8 cellular contexts compared by ENCODE assay signal in genomic region chr15:43330780-43331086, GRCh38. TPM values are rescaled to one million over a fixed set of nuclear protein-coding genes. Genes with fewer than 3 reads are reported as not detected.
DNase-seq lines count a peak whose midpoint lies in the region; ATAC-seq, FAIRE-seq and TF ChIP-seq lines count a peak whose summit lies in the region.

No MANE protein-coding gene starts in this region.

- POLR2A ChIA-PET in HepG2 (lab: Yijun Ruan, JAX), result interaction anchor here (0.8 kb wide), 1 partner anchor 40 kb away, joined by 5 read pairs; the partner anchor contains the start of genes TUBGCP4 and ZSCAN29

- no peak for TF ChIP-seq CTCF in HepG2 (CRISPR knock-in tag; IDR thresholded peaks at IDR 0.05)
- TF ChIP-seq CTCF in type B pancreatic cell (conservative IDR thresholded peaks at IDR 0.05), result no peak

- H3K27ac Mint-ChIP-seq in activated T-helper 17 cell treated with anti-CD3 and anti-CD28 coated beads, Interleukin-2, amount 50 U/mL, for 72 hours, result peak overlapping the region; percentile 89
- H3K27ac Mint-ChIP-seq in type B pancreatic cell, result peak overlapping the region; percentile 98

- no peaks in the 10 kb centered on the region; a peak in 1 of 5 replicates for H3K27me3 ChIP-seq in HepG2 (ENCODE audit: control insufficient read depth in 1 of 2, insufficient read depth in 2 of 2, low read length in 2 of 2)

- intact Hi-C loops in HepG2 (cut with micrococcal nuclease; ENCODE audit: unreplicated experiment), result no loop called here

- WGBS in HepG2 (ENCODE audit: low lambda C conversion rate), result 0% methylated on average over 7 of the region's 7 CpGs

- H3K4me2 ChIP-seq in HepG2 (ENCODE audit: low read depth, low read length), result peak overlapping the region; percentile 96

- peaks cover 32% of the 10 kb centered on the region for H3K4me1 ChIP-seq in HepG2 (ENCODE audit: insufficient read depth, low read length)

- in situ Hi-C loops in HepG2 (cut with HindIII; ENCODE audit: extremely low pct_ligation_motif_present, low pct_unique_long_range_greater_than_20kb), result no loop called here

- TF ChIP-seq EP300 in HepG2 (IDR thresholded peaks at IDR 0.05; ENCODE audit: low read depth in 2 of 2, low read length in 2 of 2), result no peak
- TF ChIP-seq EP300 in HepG2 (CRISPR knock-in tag; IDR thresholded peaks at IDR 0.05; ENCODE audit: borderline replicate concordance), result no peak

- H3K9ac ChIP-seq in HepG2 (ENCODE audit: insufficient read depth, low read depth, low read length), result peak overlapping the region; percentile 77

- ATAC-seq in GM19025 (IDR thresholded peaks at IDR 0.05; ENCODE audit: low read depth, unreplicated experiment) (peak; percentile 24), HG02970 (IDR thresholded peaks at IDR 0.05; ENCODE audit: low FRiP score, unreplicated experiment) (peak; percentile 7), HepG2 (no peak)
- ATAC-seq in activated T-helper 17 cell treated with anti-CD3 and anti-CD28 coated beads, Interleukin-2, amount 50 U/mL, for 72 hours (replicated peaks), result peak; percentile 20

- TF ChIP-seq RAD21 in HepG2 (CRISPR knock-in tag; IDR thresholded peaks at IDR 0.05), result no peak

- peak overlapping the region; percentile 56 for H2AFZ ChIP-seq in HepG2 (ENCODE audit: low read length)

- H3K27me3 Mint-ChIP-seq in activated T-helper 17 cell treated with anti-CD3 and anti-CD28 coated beads, Interleukin-2, amount 50 U/mL, for 72 hours, result no peaks in the 10 kb centered on the region
- peaks cover under 1% of the 10 kb centered on the region for H3K27me3 Mint-ChIP-seq in type B pancreatic cell

- H4K20me1 ChIP-seq in HepG2 (ENCODE audit: insufficient read depth, low read length), result no peaks in the 10 kb centered on the region

- H3K9me3 Mint-ChIP-seq in activated T-helper 17 cell treated with anti-CD3 and anti-CD28 coated beads, Interleukin-2, amount 50 U/mL, for 72 hours, result no peaks in the 10 kb centered on the region
- no peaks in the 10 kb centered on the region for H3K9me3 Mint-ChIP-seq in type B pancreatic cell

- BruUV-seq in HepG2 (replicated peaks; lab: Mats Ljungman, UMichigan), result TSS peak; percentile 93

- peak overlapping the region; percentile 63 to 75 (median 74) for H3K4me3 ChIP-seq in HepG2 (replicated peaks in 1 of 3; ENCODE audit: insufficient read depth in 1 of 3, low read depth in 2 of 3, low read length in 3 of 3)

- H3K27ac ChIP-seq in HepG2 (ENCODE audit: extremely low read length, insufficient read depth, low read length), result peak overlapping the region; percentile 91

- DNase-seq in HepG2 (ENCODE audit: low spot score) (no peak), type B pancreatic cell (ENCODE audit: extremely low spot score, unreplicated experiment) (no peak), amniotic stem cell (lab: John Stamatoyannopoulos, UW) (no peak), NCI-H187 (lab: John Stamatoyannopoulos, UW) (no peak), urothelium cell line (ENCODE audit: low spot score) (no peak)

- peaks cover 49% of the 10 kb centered on the region for H3K36me3 Mint-ChIP-seq in activated T-helper 17 cell treated with anti-CD3 and anti-CD28 coated beads, Interleukin-2, amount 50 U/mL, for 72 hours (ENCODE audit: low read depth)
- peaks cover 16% of the 10 kb centered on the region for H3K36me3 Mint-ChIP-seq in type B pancreatic cell

- peaks cover 14% of the 10 kb centered on the region for H3K79me2 ChIP-seq in HepG2 (ENCODE audit: insufficient read depth, low read length)

- peaks cover 11% of the 10 kb centered on the region for H3K4me1 Mint-ChIP-seq in activated T-helper 17 cell treated with anti-CD3 and anti-CD28 coated beads, Interleukin-2, amount 50 U/mL, for 72 hours
- H3K4me1 Mint-ChIP-seq in type B pancreatic cell (ENCODE audit: unreplicated experiment), result peaks cover 18% of the 10 kb centered on the region

- CTCF ChIA-PET in HepG2 (lab: Yijun Ruan, JAX; ENCODE audit: low intra/inter-chr PET ratio, low total read pairs), result no interaction called here

- peaks cover 0 to 2% of the 10 kb centered on the region in 2 experiments; a peak in 1 of 5 replicates for H3K36me3 ChIP-seq in HepG2 (replicated peaks in 1 of 2; ENCODE audit: control insufficient read depth in 1 of 2, insufficient read depth in 2 of 2, low read length in 2 of 2)

- no peaks in the 10 kb centered on the region for H3K9me3 ChIP-seq in HepG2 (ENCODE audit: low read length)

- TF ChIP-seq POLR2A in HepG2 (IDR thresholded peaks at IDR 0.05; ENCODE audit: insufficient read depth in 1 of 2, low read depth in 2 of 2, low read length in 2 of 2), result no peak

- peak overlapping the region; percentile 92 for H3K4me3 Mint-ChIP-seq in activated T-helper 17 cell treated with anti-CD3 and anti-CD28 coated beads, Interleukin-2, amount 50 U/mL, for 72 hours
- H3K4me3 Mint-ChIP-seq in type B pancreatic cell, result peak overlapping the region; percentile 97

- FAIRE-seq in HepG2 (lab: Jason Lieb, UNC) (no peak), urothelium cell line (lab: Jason Lieb, UNC) (no peak)

RNA-seq across cellular contexts. Expression of gene LCMT2, which starts 0.4 kb away (rescaled TPM):
- total RNA-seq in activated T-helper 17 cell treated with anti-CD3 and anti-CD28 coated beads, Interleukin-2, amount 50 U/mL, for 72 hours, result 10 to 100 TPM in 1 of 2 donors, 1 to 10 TPM in 1; 7.1 to 10.4 TPM
- total RNA-seq in HepG2 (2016; rRNA removed; fragmentation: Illumina TruSeq; extraction: Trizol) (9.1 and 10.7 TPM in 2 replicates), type B pancreatic cell (ENCODE audit: low replicate concordance) (12.5 and 13.7 TPM in 2 replicates)
- 1.0 and 1.1 TPM in 2 replicates for total RNA-seq in HepG2 (2016; cell fraction: cytosol; rRNA removed; fragmentation: Illumina TruSeq; extraction: Trizol; ENCODE audit: low read depth)
- 9.5 and 9.9 TPM in 2 replicates for total RNA-seq in HepG2 (2016; cell fraction: insoluble cytoplasmic fraction; rRNA removed; fragmentation: Illumina TruSeq; extraction: Trizol)
- total RNA-seq in HepG2 (2016; cell fraction: membrane; rRNA removed; fragmentation: Illumina TruSeq; extraction: Trizol), result 4.2 and 5.4 TPM in 2 replicates
- 7.5 and 10.1 TPM in 2 replicates for total RNA-seq in HepG2 (2016; cell fraction: nucleus; rRNA removed; fragmentation: Illumina TruSeq; extraction: Trizol)
- polyA plus RNA-seq in HepG2 (2011; rRNA removed), result 6.2 and 6.9 TPM in 2 replicates
- 3.8 and 5.2 TPM in 2 replicates for polyA plus RNA-seq in HepG2 (2011; cell fraction: cytosol; rRNA removed)
- polyA plus RNA-seq in HepG2 (2011; cell fraction: nucleus; rRNA removed), result 3.6 and 3.8 TPM in 2 replicates
- 2.6 and 3.4 TPM in 2 replicates for polyA plus RNA-seq in HepG2 (2012)
- polyA plus RNA-seq in HepG2 (2016; cell fraction: cytosol; fragmentation: Illumina TruSeq; extraction: Trizol; ENCODE audit: low read depth), result 0.35 and 0.70 TPM in 2 replicates
- 7.7 and 8.4 TPM in 2 replicates for polyA plus RNA-seq in HepG2 (2016; cell fraction: insoluble cytoplasmic fraction; fragmentation: Illumina TruSeq; extraction: Trizol; ENCODE audit: low read depth)
- 2.0 TPM in 2 replicates for polyA plus RNA-seq in HepG2 (2016; cell fraction: membrane; fragmentation: Illumina TruSeq; extraction: Trizol; ENCODE audit: low read depth)
- polyA plus RNA-seq in HepG2 (2016; cell fraction: nucleus; fragmentation: Illumina TruSeq; extraction: Trizol; ENCODE audit: insufficient read depth, low read depth), result 6.8 and 7.6 TPM in 2 replicates
- 15.1 and 52.2 TPM in 2 replicates for polyA minus RNA-seq in HepG2 (2011; rRNA and poly(A)+ RNA removed; ENCODE audit: low replicate concordance)
- 3.9 and 5.1 TPM in 2 replicates for polyA minus RNA-seq in HepG2 (2011; cell fraction: cytosol; rRNA and poly(A)+ RNA removed)
- polyA minus RNA-seq in HepG2 (2011; cell fraction: nucleus; rRNA and poly(A)+ RNA removed), result 20.6 and 24.9 TPM in 2 replicates

RNA-seq across cellular contexts. Expression of gene TGM7, which starts 28.7 kb away (rescaled TPM):
- total RNA-seq in activated T-helper 17 cell treated with anti-CD3 and anti-CD28 coated beads, Interleukin-2, amount 50 U/mL, for 72 hours, result not detected
- total RNA-seq in HepG2 (2016; rRNA removed; fragmentation: Illumina TruSeq; extraction: Trizol) (not detected in 2 replicates), type B pancreatic cell (ENCODE audit: low replicate concordance) (not detected in 2 replicates)
- not detected in 2 replicates for total RNA-seq in HepG2 (2016; cell fraction: cytosol; rRNA removed; fragmentation: Illumina TruSeq; extraction: Trizol; ENCODE audit: low read depth)
- total RNA-seq in HepG2 (2016; cell fraction: insoluble cytoplasmic fraction; rRNA removed; fragmentation: Illumina TruSeq; extraction: Trizol), result not detected in 2 replicates
- not detected in 2 replicates for total RNA-seq in HepG2 (2016; cell fraction: membrane; rRNA removed; fragmentation: Illumina TruSeq; extraction: Trizol)
- not detected in 2 replicates for total RNA-seq in HepG2 (2016; cell fraction: nucleus; rRNA removed; fragmentation: Illumina TruSeq; extraction: Trizol)
- polyA plus RNA-seq in HepG2 (2011; rRNA removed), result not detected in 2 replicates
- not detected in 2 replicates for polyA plus RNA-seq in HepG2 (2011; cell fraction: cytosol; rRNA removed)
- not detected in 2 replicates for polyA plus RNA-seq in HepG2 (2011; cell fraction: nucleus; rRNA removed)
- not detected in 2 replicates for polyA plus RNA-seq in HepG2 (2012)
- polyA plus RNA-seq in HepG2 (2016; cell fraction: cytosol; fragmentation: Illumina TruSeq; extraction: Trizol; ENCODE audit: low read depth), result not detected in 2 replicates
- not detected in 2 replicates for polyA plus RNA-seq in HepG2 (2016; cell fraction: insoluble cytoplasmic fraction; fragmentation: Illumina TruSeq; extraction: Trizol; ENCODE audit: low read depth)
- polyA plus RNA-seq in HepG2 (2016; cell fraction: membrane; fragmentation: Illumina TruSeq; extraction: Trizol; ENCODE audit: low read depth), result not detected in 2 replicates
- not detected in 2 replicates for polyA plus RNA-seq in HepG2 (2016; cell fraction: nucleus; fragmentation: Illumina TruSeq; extraction: Trizol; ENCODE audit: insufficient read depth, low read depth)
- not detected in 2 replicates for polyA minus RNA-seq in HepG2 (2011; rRNA and poly(A)+ RNA removed; ENCODE audit: low replicate concordance)
- not detected in 2 replicates for polyA minus RNA-seq in HepG2 (2011; cell fraction: cytosol; rRNA and poly(A)+ RNA removed)
- polyA minus RNA-seq in HepG2 (2011; cell fraction: nucleus; rRNA and poly(A)+ RNA removed), result not detected in 2 replicates

RNA-seq across cellular contexts. Expression of gene ZSCAN29, which starts 40.1 kb away (rescaled TPM):
- 10 to 100 TPM; 18.6 to 20.6 TPM for total RNA-seq in activated T-helper 17 cell treated with anti-CD3 and anti-CD28 coated beads, Interleukin-2, amount 50 U/mL, for 72 hours
- total RNA-seq in HepG2 (2016; rRNA removed; fragmentation: Illumina TruSeq; extraction: Trizol) (25.1 and 27.4 TPM in 2 replicates), type B pancreatic cell (ENCODE audit: low replicate concordance) (28.8 and 45.6 TPM in 2 replicates)
- total RNA-seq in HepG2 (2016; cell fraction: cytosol; rRNA removed; fragmentation: Illumina TruSeq; extraction: Trizol; ENCODE audit: low read depth), result 4.5 and 4.8 TPM in 2 replicates
- 22.2 and 27.8 TPM in 2 replicates for total RNA-seq in HepG2 (2016; cell fraction: insoluble cytoplasmic fraction; rRNA removed; fragmentation: Illumina TruSeq; extraction: Trizol)
- total RNA-seq in HepG2 (2016; cell fraction: membrane; rRNA removed; fragmentation: Illumina TruSeq; extraction: Trizol), result 14.1 and 14.5 TPM in 2 replicates
- total RNA-seq in HepG2 (2016; cell fraction: nucleus; rRNA removed; fragmentation: Illumina TruSeq; extraction: Trizol), result 28.4 and 30.2 TPM in 2 replicates
- 8.3 and 10.6 TPM in 2 replicates for polyA plus RNA-seq in HepG2 (2011; rRNA removed)
- polyA plus RNA-seq in HepG2 (2011; cell fraction: cytosol; rRNA removed), result 5.1 TPM in 2 replicates
- polyA plus RNA-seq in HepG2 (2011; cell fraction: nucleus; rRNA removed), result 17.8 and 24.3 TPM in 2 replicates
- 11.3 and 13.3 TPM in 2 replicates for polyA plus RNA-seq in HepG2 (2012)
- 0.95 and 1.2 TPM in 2 replicates for polyA plus RNA-seq in HepG2 (2016; cell fraction: cytosol; fragmentation: Illumina TruSeq; extraction: Trizol; ENCODE audit: low read depth)
- polyA plus RNA-seq in HepG2 (2016; cell fraction: insoluble cytoplasmic fraction; fragmentation: Illumina TruSeq; extraction: Trizol; ENCODE audit: low read depth), result 13.8 and 14.3 TPM in 2 replicates
- polyA plus RNA-seq in HepG2 (2016; cell fraction: membrane; fragmentation: Illumina TruSeq; extraction: Trizol; ENCODE audit: low read depth), result 3.3 and 4.1 TPM in 2 replicates
- polyA plus RNA-seq in HepG2 (2016; cell fraction: nucleus; fragmentation: Illumina TruSeq; extraction: Trizol; ENCODE audit: insufficient read depth, low read depth), result 42.1 and 49.5 TPM in 2 replicates
- polyA minus RNA-seq in HepG2 (2011; rRNA and poly(A)+ RNA removed; ENCODE audit: low replicate concordance), result 11.8 and 17.6 TPM in 2 replicates
- 8.3 and 10.3 TPM in 2 replicates for polyA minus RNA-seq in HepG2 (2011; cell fraction: cytosol; rRNA and poly(A)+ RNA removed)
- polyA minus RNA-seq in HepG2 (2011; cell fraction: nucleus; rRNA and poly(A)+ RNA removed), result 18.5 and 23.0 TPM in 2 replicates

RNA-seq across cellular contexts. Expression of gene TUBGCP4, which starts 40.2 kb away (rescaled TPM):
- 10 to 100 TPM; 32.3 to 41.3 TPM for total RNA-seq in activated T-helper 17 cell treated with anti-CD3 and anti-CD28 coated beads, Interleukin-2, amount 50 U/mL, for 72 hours
- total RNA-seq in HepG2 (2016; rRNA removed; fragmentation: Illumina TruSeq; extraction: Trizol) (20.5 and 23.7 TPM in 2 replicates), type B pancreatic cell (ENCODE audit: low replicate concordance) (25.5 and 29.1 TPM in 2 replicates)
- total RNA-seq in HepG2 (2016; cell fraction: cytosol; rRNA removed; fragmentation: Illumina TruSeq; extraction: Trizol; ENCODE audit: low read depth), result 13.7 and 14.5 TPM in 2 replicates
- 16.0 and 24.8 TPM in 2 replicates for total RNA-seq in HepG2 (2016; cell fraction: insoluble cytoplasmic fraction; rRNA removed; fragmentation: Illumina TruSeq; extraction: Trizol)
- 12.4 and 13.8 TPM in 2 replicates for total RNA-seq in HepG2 (2016; cell fraction: membrane; rRNA removed; fragmentation: Illumina TruSeq; extraction: Trizol)
- 23.9 and 26.9 TPM in 2 replicates for total RNA-seq in HepG2 (2016; cell fraction: nucleus; rRNA removed; fragmentation: Illumina TruSeq; extraction: Trizol)
- polyA plus RNA-seq in HepG2 (2011; rRNA removed), result 15.0 and 15.1 TPM in 2 replicates
- 10.4 and 12.4 TPM in 2 replicates for polyA plus RNA-seq in HepG2 (2011; cell fraction: cytosol; rRNA removed)
- polyA plus RNA-seq in HepG2 (2011; cell fraction: nucleus; rRNA removed), result 13.4 TPM in 2 replicates
- polyA plus RNA-seq in HepG2 (2012), result 14.3 and 16.0 TPM in 2 replicates
- 3.2 and 3.3 TPM in 2 replicates for polyA plus RNA-seq in HepG2 (2016; cell fraction: cytosol; fragmentation: Illumina TruSeq; extraction: Trizol; ENCODE audit: low read depth)
- polyA plus RNA-seq in HepG2 (2016; cell fraction: insoluble cytoplasmic fraction; fragmentation: Illumina TruSeq; extraction: Trizol; ENCODE audit: low read depth), result 27.5 and 28.6 TPM in 2 replicates
- 6.6 and 7.5 TPM in 2 replicates for polyA plus RNA-seq in HepG2 (2016; cell fraction: membrane; fragmentation: Illumina TruSeq; extraction: Trizol; ENCODE audit: low read depth)
- polyA plus RNA-seq in HepG2 (2016; cell fraction: nucleus; fragmentation: Illumina TruSeq; extraction: Trizol; ENCODE audit: insufficient read depth, low read depth), result 33.8 and 36.4 TPM in 2 replicates
- polyA minus RNA-seq in HepG2 (2011; rRNA and poly(A)+ RNA removed; ENCODE audit: low replicate concordance), result 29.1 and 72.0 TPM in 2 replicates
- polyA minus RNA-seq in HepG2 (2011; cell fraction: cytosol; rRNA and poly(A)+ RNA removed), result 21.7 and 23.5 TPM in 2 replicates
- 28.1 and 30.7 TPM in 2 replicates for polyA minus RNA-seq in HepG2 (2011; cell fraction: nucleus; rRNA and poly(A)+ RNA removed)
